Comparison of ENCODE assay signal across 8 cellular contexts in the genomic region with DNA sequence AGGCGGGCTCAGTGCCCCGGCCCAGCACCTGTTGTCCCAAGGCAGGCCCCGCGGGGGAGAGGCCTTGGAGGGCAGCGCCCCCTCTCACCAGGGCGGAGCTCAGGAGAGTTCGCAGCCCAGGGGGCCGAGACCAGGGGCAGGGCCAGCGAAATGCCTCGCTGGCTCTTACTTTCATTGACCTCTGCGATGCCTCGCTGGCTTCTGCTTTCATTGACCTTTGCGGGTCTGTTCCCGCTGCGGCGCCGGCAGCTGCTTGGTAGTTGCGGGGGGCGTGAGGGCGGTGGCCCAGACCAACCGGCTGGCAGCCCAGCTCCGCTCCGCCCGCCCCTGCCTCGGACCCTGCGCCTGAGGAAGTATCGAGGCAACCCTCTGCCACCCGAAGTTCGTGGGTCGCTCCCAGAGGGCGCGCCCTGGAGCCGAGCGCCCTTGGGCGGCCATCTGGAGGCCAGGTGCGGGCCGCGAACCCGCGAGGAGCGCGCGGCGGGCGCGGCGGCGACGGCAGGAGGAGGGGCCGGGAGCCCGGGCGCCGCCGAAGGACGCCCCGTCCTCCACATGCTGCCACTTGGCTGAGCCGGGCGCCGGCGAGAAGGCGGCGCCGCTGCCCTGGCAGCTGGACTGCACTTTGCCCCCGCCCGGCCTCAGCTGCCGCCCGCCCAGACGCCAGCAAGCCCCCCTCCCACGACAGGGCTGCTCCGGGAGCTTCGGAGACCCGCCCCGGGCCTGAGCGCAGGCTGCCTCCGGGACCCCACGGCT.
DNase-seq lines count a peak whose midpoint lies in the region; ATAC-seq, FAIRE-seq and TF ChIP-seq lines count a peak whose summit lies in the region.

No MANE protein-coding gene starts in this region.

- no peaks in the 10 kb centered on the region for H3K9me2 ChIP-seq in PC-9 (ENCODE audit: insufficient read depth)

- H3F3A ChIP-seq in PC-9 (ENCODE audit: insufficient read depth, low read depth) (no peaks in the 10 kb centered on the region), smooth muscle cell (ENCODE audit: low read depth) (no peaks in the 10 kb centered on the region)

- H3K27me3 ChIP-seq in PC-9 (ENCODE audit: insufficient read depth, low read depth), result no peaks in the 10 kb centered on the region
- H3K27me3 ChIP-seq in keratinocyte (ENCODE audit: control insufficient read depth, extremely low read depth, insufficient read depth, low read length), result no peaks in the 10 kb centered on the region
- H3K27me3 ChIP-seq in smooth muscle cell (ENCODE audit: low read depth), result peaks cover 8% of the 10 kb centered on the region

- BruUV-seq in PC-9 (replicated peaks; lab: Mats Ljungman, UMichigan), result no TSS peak

- H3K36me3 ChIP-seq in PC-9 (ENCODE audit: low read depth) (no peaks in the 10 kb centered on the region), keratinocyte (ENCODE audit: control insufficient read depth in 2 of 2, extremely low read depth in 1 of 2, insufficient read depth in 2 of 2, low read length in 2 of 2) (no peaks in the 10 kb centered on the region), smooth muscle cell (ENCODE audit: low read depth) (no peaks in the 10 kb centered on the region)

- TF ChIP-seq CTCF in D721Med (IDR thresholded peaks at IDR 0.05; ENCODE audit: insufficient read depth, missing control alignments) (peak; percentile 35), PC-9 (conservative IDR thresholded peaks at IDR 0.05) (peak; percentile 44; the same call in 1 of the 2 replicates), cardiac fibroblast (IDR thresholded peaks at IDR 0.05; ENCODE audit: low read depth, low read length) (peak; percentile 15), keratinocyte (optimal IDR thresholded peaks at IDR 0.05 in 1 of 3, IDR thresholded peaks at IDR 0.05 in 1 of 3, conservative IDR thresholded peaks at IDR 0.05 in 1 of 3; ENCODE audit: extremely low read depth in 1 of 3, insufficient read depth in 2 of 3, low read length in 3 of 3) (peak in 2 of 3 experiments; percentile 45 to 47), smooth muscle cell (IDR thresholded peaks at IDR 0.05; ENCODE audit: borderline replicate concordance, insufficient read depth, poor library complexity, severe bottlenecking) (no peak)

- POLR2A ChIA-PET in PC-9 (lab: Charles Lee; ENCODE audit: unreplicated experiment), result interaction anchor here (0.6 kb wide), 1 partner anchor 30 kb away, joined by 4 read pairs; no protein-coding TSS in a partner anchor

- dilution Hi-C loops in keratinocyte (cut with MboI; ENCODE audit: extremely low pct_ligation_motif_present, low sequenced_read_pairs), result no loop called here

- H3K27ac ChIP-seq in PC-9 (no peak overlapping the region), keratinocyte (ENCODE audit: control insufficient read depth, insufficient read depth, low read length) (no peak overlapping the region), smooth muscle cell (ENCODE audit: low read depth) (no peak overlapping the region)

- DNase-seq in D721Med (ENCODE audit: insufficient read length, low spot score), result peak; percentile 34
- peak in 1 of 2 experiments; percentile 41 for DNase-seq in PC-9
- DNase-seq in cardiac fibroblast (ENCODE audit: low read depth in 2 of 2), result peak in 1 of 2 donors; percentile 17
- no peak for DNase-seq in keratinocyte (ENCODE audit: low read depth, low spot score)
- DNase-seq in smooth muscle cell (lab: John Stamatoyannopoulos, UW; ENCODE audit: unreplicated experiment), result no peak
- no peak for DNase-seq in NCI-H226

- no peaks in the 10 kb centered on the region for H3K79me2 ChIP-seq in PC-9 (ENCODE audit: low read depth)
- no peaks in the 10 kb centered on the region for H3K79me2 ChIP-seq in keratinocyte (ENCODE audit: control insufficient read depth, insufficient read depth, low read length)
- H3K79me2 ChIP-seq in smooth muscle cell (ENCODE audit: low read depth), result no peaks in the 10 kb centered on the region

- peak overlapping the region; percentile 54 for H3K9ac ChIP-seq in keratinocyte (ENCODE audit: control insufficient read depth, extremely low read depth, insufficient read depth, low read length)
- H3K9ac ChIP-seq in smooth muscle cell (ENCODE audit: low read depth), result peak overlapping the region; percentile 11

- H3K4me3 ChIP-seq in PC-9 (peak overlapping the region; percentile 65), cardiac fibroblast (replicated peaks in 1 of 2; ENCODE audit: low read depth in 2 of 2, low read length in 2 of 2) (peak overlapping the region; percentile 51 to 60), keratinocyte (ENCODE audit: control insufficient read depth in 2 of 3, extremely low read depth in 1 of 3, insufficient read depth in 2 of 3, low read depth in 1 of 3, low read length in 3 of 3) (peak overlapping the region; percentile 45 to 66 (median 61)), smooth muscle cell (peak overlapping the region; percentile 63)

- no peaks in the 10 kb centered on the region for H3K4me1 ChIP-seq in PC-9 (replicated peaks; ENCODE audit: insufficient read depth)
- peaks cover 3% of the 10 kb centered on the region for H3K4me1 ChIP-seq in keratinocyte (ENCODE audit: control insufficient read depth, extremely low read depth, insufficient read depth, low read length)
- peaks cover 7% of the 10 kb centered on the region for H3K4me1 ChIP-seq in smooth muscle cell (ENCODE audit: low read depth)

- H3K9me1 ChIP-seq in keratinocyte (ENCODE audit: control insufficient read depth, extremely low read depth, insufficient read depth, low read length), result no peaks in the 10 kb centered on the region

- CTCF ChIA-PET in PC-9 (lab: Charles Lee), result no interaction called here

- H3K4me2 ChIP-seq in PC-9 (peak overlapping the region; percentile 80), keratinocyte (ENCODE audit: control insufficient read depth, extremely low read depth, insufficient read depth, low read depth, low read length) (peak overlapping the region; percentile 79), smooth muscle cell (peak overlapping the region; percentile 96)

- H2AFZ ChIP-seq in PC-9 (peak overlapping the region; percentile 91), keratinocyte (ENCODE audit: control insufficient read depth, low read length) (peak overlapping the region; percentile 82), smooth muscle cell (ENCODE audit: low read depth) (peak overlapping the region; percentile 39)

- FAIRE-seq in D721Med (lab: Jason Lieb, UNC), result no peak
- no peak for FAIRE-seq in keratinocyte (lab: Jason Lieb, UNC)

- H4K20me1 ChIP-seq in PC-9 (ENCODE audit: insufficient read depth) (no peaks in the 10 kb centered on the region), keratinocyte (ENCODE audit: control insufficient read depth, extremely low read depth, insufficient read depth, low read length) (no peaks in the 10 kb centered on the region), smooth muscle cell (ENCODE audit: low read depth) (no peaks in the 10 kb centered on the region)

- TF ChIP-seq POLR2A in GM19193 (IDR thresholded peaks at IDR 0.05; ENCODE audit: extremely low read depth, insufficient read depth, insufficient read length), result peak; percentile 51

- intact Hi-C loops in PC-9 (cut with micrococcal nuclease; ENCODE audit: unreplicated experiment), result no loop called here

- WGBS in smooth muscle cell (ENCODE audit: low lambda C conversion rate), result under 1% methylated on average over 70 of the region's 76 CpGs

- peak; percentile 83 for ATAC-seq in HG03139 (IDR thresholded peaks at IDR 0.05; ENCODE audit: unreplicated experiment)

- H3K9me3 ChIP-seq in PC-9 (ENCODE audit: insufficient read depth, low read depth) (no peaks in the 10 kb centered on the region), keratinocyte (ENCODE audit: control insufficient read depth, low read depth, low read length) (no peaks in the 10 kb centered on the region), smooth muscle cell (replicated peaks; ENCODE audit: low read depth) (no peaks in the 10 kb centered on the region)

Comparison
In these comparisons a context has a peak if more than half of its experiments do, and no peak if none do; other contexts are left out.
1. H2AFZ ChIP-seq: peak in every context shown above with its lines; median percentile 91 in PC-9; 82 in keratinocyte; 39 in smooth muscle cell.